2 cellular contexts compared by ENCODE assay signal in genomic region chr15:88487176-88487795, GRCh38.
TF ChIP-seq lines count a peak whose summit lies in the region.

No MANE protein-coding gene starts in this region.

TF ChIP-seq in SK-N-SH treated with all-trans-retinoic acid at 6 μM for 48 hours, 23 proteins besides CTCF, POLR2A, EP300 and RAD21:
- no peak for TF ChIP-seq PATZ1 (CRISPR knock-in tag; IDR thresholded peaks at IDR 0.05; ENCODE audit: borderline replicate concordance)
- TF ChIP-seq GLIS3 (CRISPR knock-in tag; IDR thresholded peaks at IDR 0.05), result no peak
- TF ChIP-seq ARNTL (CRISPR knock-in tag; IDR thresholded peaks at IDR 0.05; ENCODE audit: borderline replicate concordance, low read depth), result no peak
- TF ChIP-seq TCF4 (CRISPR knock-in tag; IDR thresholded peaks at IDR 0.05; ENCODE audit: borderline replicate concordance), result no peak
- no peak for TF ChIP-seq ZC3H10 (CRISPR knock-in tag; IDR thresholded peaks at IDR 0.05)

TF ChIP-seq in SK-N-SH, 30 proteins besides CTCF, POLR2A, EP300 and RAD21:
- TF ChIP-seq, protein P1, sequence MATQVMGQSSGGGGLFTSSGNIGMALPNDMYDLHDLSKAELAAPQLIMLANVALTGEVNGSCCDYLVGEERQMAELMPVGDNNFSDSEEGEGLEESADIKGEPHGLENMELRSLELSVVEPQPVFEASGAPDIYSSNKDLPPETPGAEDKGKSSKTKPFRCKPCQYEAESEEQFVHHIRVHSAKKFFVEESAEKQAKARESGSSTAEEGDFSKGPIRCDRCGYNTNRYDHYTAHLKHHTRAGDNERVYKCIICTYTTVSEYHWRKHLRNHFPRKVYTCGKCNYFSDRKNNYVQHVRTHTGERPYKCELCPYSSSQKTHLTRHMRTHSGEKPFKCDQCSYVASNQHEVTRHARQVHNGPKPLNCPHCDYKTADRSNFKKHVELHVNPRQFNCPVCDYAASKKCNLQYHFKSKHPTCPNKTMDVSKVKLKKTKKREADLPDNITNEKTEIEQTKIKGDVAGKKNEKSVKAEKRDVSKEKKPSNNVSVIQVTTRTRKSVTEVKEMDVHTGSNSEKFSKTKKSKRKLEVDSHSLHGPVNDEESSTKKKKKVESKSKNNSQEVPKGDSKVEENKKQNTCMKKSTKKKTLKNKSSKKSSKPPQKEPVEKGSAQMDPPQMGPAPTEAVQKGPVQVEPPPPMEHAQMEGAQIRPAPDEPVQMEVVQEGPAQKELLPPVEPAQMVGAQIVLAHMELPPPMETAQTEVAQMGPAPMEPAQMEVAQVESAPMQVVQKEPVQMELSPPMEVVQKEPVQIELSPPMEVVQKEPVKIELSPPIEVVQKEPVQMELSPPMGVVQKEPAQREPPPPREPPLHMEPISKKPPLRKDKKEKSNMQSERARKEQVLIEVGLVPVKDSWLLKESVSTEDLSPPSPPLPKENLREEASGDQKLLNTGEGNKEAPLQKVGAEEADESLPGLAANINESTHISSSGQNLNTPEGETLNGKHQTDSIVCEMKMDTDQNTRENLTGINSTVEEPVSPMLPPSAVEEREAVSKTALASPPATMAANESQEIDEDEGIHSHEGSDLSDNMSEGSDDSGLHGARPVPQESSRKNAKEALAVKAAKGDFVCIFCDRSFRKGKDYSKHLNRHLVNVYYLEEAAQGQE (IDR thresholded peaks at IDR 0.05; ENCODE audit: low read depth, low read length), result no peak
- TF ChIP-seq USF2 (IDR thresholded peaks at IDR 0.05; ENCODE audit: borderline replicate concordance, low read depth, low read length) (no peak), EZH2phosphoT487 (IDR thresholded peaks at IDR 0.05; ENCODE audit: borderline replicate concordance, low read depth) (no peak), MXI1 (IDR thresholded peaks at IDR 0.05; ENCODE audit: low read depth, low read length) (no peak), TEAD4 (IDR thresholded peaks at IDR 0.05; ENCODE audit: borderline replicate concordance, insufficient read depth) (no peak), TAF1 (IDR thresholded peaks at IDR 0.05; ENCODE audit: borderline replicate concordance, low read depth, low read length) (no peak), JUND (IDR thresholded peaks at IDR 0.05) (no peak), CHD2 (IDR thresholded peaks at IDR 0.05; ENCODE audit: low read length, partially characterized antibody) (no peak), RFX5 (IDR thresholded peaks at IDR 0.05; ENCODE audit: low read length) (no peak)
- TF ChIP-seq, protein P2, sequence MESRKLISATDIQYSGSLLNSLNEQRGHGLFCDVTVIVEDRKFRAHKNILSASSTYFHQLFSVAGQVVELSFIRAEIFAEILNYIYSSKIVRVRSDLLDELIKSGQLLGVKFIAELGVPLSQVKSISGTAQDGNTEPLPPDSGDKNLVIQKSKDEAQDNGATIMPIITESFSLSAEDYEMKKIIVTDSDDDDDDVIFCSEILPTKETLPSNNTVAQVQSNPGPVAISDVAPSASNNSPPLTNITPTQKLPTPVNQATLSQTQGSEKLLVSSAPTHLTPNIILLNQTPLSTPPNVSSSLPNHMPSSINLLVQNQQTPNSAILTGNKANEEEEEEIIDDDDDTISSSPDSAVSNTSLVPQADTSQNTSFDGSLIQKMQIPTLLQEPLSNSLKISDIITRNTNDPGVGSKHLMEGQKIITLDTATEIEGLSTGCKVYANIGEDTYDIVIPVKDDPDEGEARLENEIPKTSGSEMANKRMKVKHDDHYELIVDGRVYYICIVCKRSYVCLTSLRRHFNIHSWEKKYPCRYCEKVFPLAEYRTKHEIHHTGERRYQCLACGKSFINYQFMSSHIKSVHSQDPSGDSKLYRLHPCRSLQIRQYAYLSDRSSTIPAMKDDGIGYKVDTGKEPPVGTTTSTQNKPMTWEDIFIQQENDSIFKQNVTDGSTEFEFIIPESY (IDR thresholded peaks at IDR 0.05; ENCODE audit: borderline replicate concordance, low read depth), result no peak
- TF ChIP-seq, protein P3, sequence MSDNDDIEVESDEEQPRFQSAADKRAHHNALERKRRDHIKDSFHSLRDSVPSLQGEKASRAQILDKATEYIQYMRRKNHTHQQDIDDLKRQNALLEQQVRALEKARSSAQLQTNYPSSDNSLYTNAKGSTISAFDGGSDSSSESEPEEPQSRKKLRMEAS (IDR thresholded peaks at IDR 0.05; ENCODE audit: low read depth), result no peak
